ENCODE assay signal across 8 cellular contexts in the genomic region with DNA sequence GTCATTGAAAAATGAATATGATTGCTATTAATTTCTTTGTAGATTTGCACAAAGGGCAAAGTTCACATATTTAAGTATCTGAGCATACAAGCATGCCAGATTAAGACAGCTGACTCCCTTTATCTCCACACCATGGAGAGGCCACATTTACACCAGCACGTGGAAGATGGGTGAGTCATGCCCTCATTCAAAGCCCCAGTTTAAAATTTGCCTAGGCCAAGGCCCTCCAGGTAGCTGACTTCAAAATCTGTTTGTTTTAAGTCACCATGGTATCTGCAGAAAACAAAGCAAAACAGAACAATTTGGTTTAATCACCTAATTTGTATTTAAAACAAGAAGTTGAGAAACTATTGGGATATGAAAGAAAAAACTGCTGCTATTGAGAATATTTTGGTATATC.
DNase-seq lines count a peak whose midpoint lies in the region; ATAC-seq and TF ChIP-seq lines count a peak whose summit lies in the region.

No MANE protein-coding gene starts in this region.

- TF ChIP-seq CTCF in mammary epithelial cell (conservative IDR thresholded peaks at IDR 0.05 in 1 of 2, IDR thresholded peaks at IDR 0.05 in 1 of 2; ENCODE audit: extremely low read depth in 1 of 2, insufficient read depth in 1 of 2, low read depth in 1 of 2, low read length in 2 of 2) (no peak), suprapubic skin (IDR thresholded peaks at IDR 0.05) (no peak)

- H3K36me3 Mint-ChIP-seq in activated CD4-positive, alpha-beta T cell treated with anti-CD3 and anti-CD28 coated beads, Interleukin-2, amount 10 ng/mL, durations not matched to agents 24 days and 14 days (ENCODE audit: low read depth) = peaks cover 35% of the 10 kb centered on the region
- peaks cover 7 to 46% (median 17%) of the 10 kb centered on the region in 3 donors for H3K36me3 Mint-ChIP-seq in naive thymus-derived CD8-positive, alpha-beta T cell

- intact Hi-C loops in activated CD4-positive, alpha-beta T cell treated with anti-CD3 and anti-CD28 coated beads, Interleukin-2, amount 10 ng/mL, durations not matched to agents 24 days and 14 days (cut with micrococcal nuclease) = no loop called here
- intact Hi-C loops in mammary epithelial cell (cut with micrococcal nuclease) = no loop called here

- H3K36me3 ChIP-seq in mammary epithelial cell (ENCODE audit: insufficient read depth, low read length) (peaks cover 8% of the 10 kb centered on the region), suprapubic skin (no peaks in the 10 kb centered on the region)

- CTCF ChIA-PET in mammary epithelial cell (lab: Charles Lee; ENCODE audit: low non-redundant PET) = interaction anchor here (0.7 kb wide), 1 partner anchor 136 kb away, joined by 3 read pairs; no protein-coding TSS in a partner anchor

- H3K27ac ChIP-seq in mammary epithelial cell (ENCODE audit: insufficient read depth, low read depth, low read length) = peak overlapping the region; percentile 35
- no peak overlapping the region for H3K27ac ChIP-seq in suprapubic skin

- H3K9ac ChIP-seq in mammary epithelial cell (ENCODE audit: insufficient read depth, low read length) = no peak overlapping the region

- H3K27me3 Mint-ChIP-seq in activated CD4-positive, alpha-beta T cell treated with anti-CD3 and anti-CD28 coated beads, Interleukin-2, amount 10 ng/mL, durations not matched to agents 24 days and 14 days = no peaks in the 10 kb centered on the region
- no peaks in the 10 kb centered on the region for H3K27me3 Mint-ChIP-seq in naive thymus-derived CD8-positive, alpha-beta T cell

- H2AFZ ChIP-seq in mammary epithelial cell (ENCODE audit: low read depth, low read length) = no peak overlapping the region

- H3K27me3 ChIP-seq in mammary epithelial cell (ENCODE audit: insufficient read depth, low read length) = no peaks in the 10 kb centered on the region
- H3K27me3 ChIP-seq in suprapubic skin = no peaks in the 10 kb centered on the region

- 11% methylated on average over 1 of the region's 1 CpG for WGBS in mammary epithelial cell (ENCODE audit: low coverage, missing lambda C conversion rate)
- WGBS in suprapubic skin = 21% methylated on average over 1 of the region's 1 CpG

- TF ChIP-seq POLR2A in suprapubic skin (IDR thresholded peaks at IDR 0.05) = no peak

- peaks cover 5% of the 10 kb centered on the region for H3K4me1 ChIP-seq in mammary epithelial cell (ENCODE audit: insufficient read depth, low read length)
- peaks cover 7% of the 10 kb centered on the region for H3K4me1 ChIP-seq in suprapubic skin

- peak; percentile 72 for DNase-seq in activated CD4-positive, alpha-beta T cell treated with anti-CD3 and anti-CD28 coated beads, Interleukin-2, amount 10 ng/mL, durations not matched to agents 24 days and 14 days
- no peak for DNase-seq in activated CD4-positive, alpha-beta T cell treated with anti-CD3 and anti-CD28 coated beads, Interleukin-2, amount 50 U/mL, for 1 hour
- peak; percentile 73 for DNase-seq in LHCN-M2 (ENCODE audit: low read depth)
- peak; percentile 50 for DNase-seq in mammary epithelial cell
- DNase-seq in naive thymus-derived CD8-positive, alpha-beta T cell = peak in 4 of 10 donors; percentile 6 to 25 (median 18)
- no peak for DNase-seq in suprapubic skin (ENCODE audit: low spot score in 2 of 2)
- DNase-seq in GM03348 (ENCODE audit: low spot score) = no peak
- no peak for DNase-seq in nucleus accumbens (lab: John Stamatoyannopoulos, UW)

- H3K27ac Mint-ChIP-seq in activated CD4-positive, alpha-beta T cell treated with anti-CD3 and anti-CD28 coated beads, Interleukin-2, amount 10 ng/mL, durations not matched to agents 24 days and 14 days = no peak overlapping the region
- H3K27ac Mint-ChIP-seq in naive thymus-derived CD8-positive, alpha-beta T cell = peak overlapping the region in 3 of 10 donors; percentile 41 to 52 (median 47)

- peaks cover 22% of the 10 kb centered on the region for H3K4me1 Mint-ChIP-seq in activated CD4-positive, alpha-beta T cell treated with anti-CD3 and anti-CD28 coated beads, Interleukin-2, amount 10 ng/mL, durations not matched to agents 24 days and 14 days
- peaks cover 0 to 25% (median 3%) of the 10 kb centered on the region in 4 donors for H3K4me1 Mint-ChIP-seq in naive thymus-derived CD8-positive, alpha-beta T cell

- POLR2A ChIA-PET in naive thymus-derived CD8-positive, alpha-beta T cell (lab: Charles Lee) = interaction anchor here (0.6 kb wide), 1 partner anchor 388 kb away, joined by 3 read pairs; no protein-coding TSS in a partner anchor

- H3K4me3 ChIP-seq in mammary epithelial cell (replicated peaks in 1 of 3; ENCODE audit: insufficient read depth in 1 of 3, low read depth in 2 of 3, low read length in 3 of 3) (no peak overlapping the region), suprapubic skin (no peak overlapping the region)

- no TSS peak for BruUV-seq in mammary epithelial cell (replicated peaks; lab: Mats Ljungman, UMichigan)

- H3K9me3 ChIP-seq in mammary epithelial cell (replicated peaks; ENCODE audit: insufficient read depth, low read length) (no peaks in the 10 kb centered on the region), suprapubic skin (no peaks in the 10 kb centered on the region)

- H3K9me3 Mint-ChIP-seq in activated CD4-positive, alpha-beta T cell treated with anti-CD3 and anti-CD28 coated beads, Interleukin-2, amount 10 ng/mL, durations not matched to agents 24 days and 14 days = no peaks in the 10 kb centered on the region
- no peaks in the 10 kb centered on the region for H3K9me3 Mint-ChIP-seq in naive thymus-derived CD8-positive, alpha-beta T cell

- dilution Hi-C loops in mammary epithelial cell (cut with HindIII; ENCODE audit: low sequenced_read_pairs) = no loop called here

- H3K4me3 Mint-ChIP-seq in activated CD4-positive, alpha-beta T cell treated with anti-CD3 and anti-CD28 coated beads, Interleukin-2, amount 10 ng/mL, durations not matched to agents 24 days and 14 days = no peak overlapping the region
- no peak overlapping the region for H3K4me3 Mint-ChIP-seq in naive thymus-derived CD8-positive, alpha-beta T cell

- no peaks in the 10 kb centered on the region for H3K79me2 ChIP-seq in mammary epithelial cell (ENCODE audit: insufficient read depth, low read length)

- TF ChIP-seq EP300 in suprapubic skin (IDR thresholded peaks at IDR 0.05) = no peak

- H3K4me2 ChIP-seq in mammary epithelial cell (ENCODE audit: insufficient read depth, low read depth, low read length) = no peak overlapping the region

- in situ Hi-C loops in mammary epithelial cell (cut with MboI; ENCODE audit: low sequenced_read_pairs in 2 of 2) = no loop called here

- ATAC-seq in naive thymus-derived CD8-positive, alpha-beta T cell = peak; percentile 55 to 74

- no peaks in the 10 kb centered on the region for H4K20me1 ChIP-seq in mammary epithelial cell (ENCODE audit: insufficient read depth, low read length)

Comparison
In these comparisons a context has a peak if more than half of its experiments do, and no peak if none do; other contexts are left out.
1. DNase-seq: peak in activated CD4-positive, alpha-beta T cell treated with anti-CD3 and anti-CD28 coated beads, Interleukin-2, amount 10 ng/mL, durations not matched to agents 24 days and 14 days (single experiment), LHCN-M2 (single experiment) and mammary epithelial cell (single experiment); none in activated CD4-positive, alpha-beta T cell treated with anti-CD3 and anti-CD28 coated beads, Interleukin-2, amount 50 U/mL, for 1 hour (single experiment), suprapubic skin (0 of 2), GM03348 (single experiment) and nucleus accumbens (0 of 56).